1 cellular context compared by ENCODE assay signal in the genomic region with DNA sequence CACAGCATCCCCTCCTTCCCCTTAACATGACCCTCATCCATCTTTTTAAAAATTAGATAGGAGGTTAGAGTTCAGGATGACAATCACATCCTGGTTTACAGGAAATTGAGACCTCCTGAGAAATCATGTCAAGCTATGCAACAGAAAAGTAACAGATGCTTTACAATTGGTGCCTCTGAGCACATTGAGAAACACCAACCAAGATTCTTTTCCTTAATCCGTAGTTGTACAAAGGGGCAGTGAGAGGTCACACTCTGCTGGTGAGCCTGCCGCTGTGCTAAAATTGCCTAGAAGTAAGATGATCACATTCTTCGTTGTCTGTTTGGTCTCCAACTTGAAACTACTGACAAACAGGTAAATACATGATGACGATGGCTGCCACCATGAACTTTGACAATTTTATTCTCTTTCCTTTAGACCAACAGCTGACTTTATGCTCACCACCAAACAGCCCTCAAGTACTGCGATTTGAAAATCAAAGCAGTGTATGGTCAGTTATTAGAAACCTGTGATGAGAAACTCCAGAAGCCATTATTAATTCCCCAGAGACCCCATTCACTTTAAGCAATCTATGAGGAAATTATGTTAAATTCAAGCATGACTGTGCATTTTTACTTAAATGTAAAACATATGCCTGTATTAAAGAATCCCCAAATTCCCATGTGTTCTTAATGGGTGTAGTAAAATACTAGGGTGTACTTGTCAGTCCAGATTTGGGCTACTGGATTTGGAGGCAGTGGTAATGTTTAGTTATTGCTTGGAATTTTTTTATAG.
TF ChIP-seq lines count a peak whose summit lies in the region.

No MANE protein-coding gene starts in this region.

TF ChIP-seq in GM12878, 131 proteins besides CTCF, POLR2A, EP300 and RAD21 (continued from another document):
- TF ChIP-seq, protein P1, sequence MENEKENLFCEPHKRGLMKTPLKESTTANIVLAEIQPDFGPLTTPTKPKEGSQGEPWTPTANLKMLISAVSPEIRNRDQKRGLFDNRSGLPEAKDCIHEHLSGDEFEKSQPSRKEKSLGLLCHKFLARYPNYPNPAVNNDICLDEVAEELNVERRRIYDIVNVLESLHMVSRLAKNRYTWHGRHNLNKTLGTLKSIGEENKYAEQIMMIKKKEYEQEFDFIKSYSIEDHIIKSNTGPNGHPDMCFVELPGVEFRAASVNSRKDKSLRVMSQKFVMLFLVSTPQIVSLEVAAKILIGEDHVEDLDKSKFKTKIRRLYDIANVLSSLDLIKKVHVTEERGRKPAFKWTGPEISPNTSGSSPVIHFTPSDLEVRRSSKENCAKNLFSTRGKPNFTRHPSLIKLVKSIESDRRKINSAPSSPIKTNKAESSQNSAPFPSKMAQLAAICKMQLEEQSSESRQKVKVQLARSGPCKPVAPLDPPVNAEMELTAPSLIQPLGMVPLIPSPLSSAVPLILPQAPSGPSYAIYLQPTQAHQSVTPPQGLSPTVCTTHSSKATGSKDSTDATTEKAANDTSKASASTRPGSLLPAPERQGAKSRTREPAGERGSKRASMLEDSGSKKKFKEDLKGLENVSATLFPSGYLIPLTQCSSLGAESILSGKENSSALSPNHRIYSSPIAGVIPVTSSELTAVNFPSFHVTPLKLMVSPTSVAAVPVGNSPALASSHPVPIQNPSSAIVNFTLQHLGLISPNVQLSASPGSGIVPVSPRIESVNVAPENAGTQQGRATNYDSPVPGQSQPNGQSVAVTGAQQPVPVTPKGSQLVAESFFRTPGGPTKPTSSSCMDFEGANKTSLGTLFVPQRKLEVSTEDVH (IDR thresholded peaks at IDR 0.05; ENCODE audit: low read depth, partially characterized antibody), result no peak
- no peak for TF ChIP-seq SMAD1 (IDR thresholded peaks at IDR 0.05; ENCODE audit: low read depth, partially characterized antibody)
- TF ChIP-seq NRF1 (conservative IDR thresholded peaks at IDR 0.05; ENCODE audit: low read depth, low read length), result no peak
